ENCODE assay signal across 14 cellular contexts in genomic region chr1:247102381-247102780, GRCh38. TPM values are rescaled to one million over a fixed set of nuclear protein-coding genes. Genes with fewer than 3 reads are reported as not detected.
DNase-seq lines count a peak whose midpoint lies in the region; ATAC-seq, FAIRE-seq and TF ChIP-seq lines count a peak whose summit lies in the region.
"Had no signal": no experiment of that assay in that cellular context is flagged by ENCODE, and none has a peak within 500 bp of the region (broad histone marks: within the 10 kb centered on the region; RNA-seq: fewer than 3 reads in every experiment).

No MANE protein-coding gene starts in this region.

- no peak for DNase-seq in AG04450 (ENCODE audit: low read depth, low spot score)
- DNase-seq in EL: peak; percentile 33
- no peak for DNase-seq in activated naive CD8-positive, alpha-beta T cell treated with anti-CD3 and anti-CD28 coated beads, Interleukin-2, amount 10 ng/mL, durations not matched to agents 7 days and 5 days
- peak; percentile 75 for DNase-seq in iris pigment epithelial cell (ENCODE audit: low read depth)
- DNase-seq in HT-29 (ENCODE audit: low spot score): no peak
- no peak for DNase-seq in esophagus muscularis mucosa (ENCODE audit: extremely low spot score)
- no peak for DNase-seq in kidney
- DNase-seq in NCI-H128 (lab: John Stamatoyannopoulos, UW; ENCODE audit: unreplicated experiment): no peak
- DNase-seq: KBM-7, NCI-H2029 treated with DMSO at 0.1 percent for 48 hours had no signal

- H3K9ac ChIP-seq in kidney (ENCODE audit: low read length in 2 of 2): no peak overlapping the region

- H3K27me3 ChIP-seq in AG04450 (ENCODE audit: control insufficient read depth, insufficient read depth, low read length) (no peaks in the 10 kb centered on the region), esophagus muscularis mucosa (no peaks in the 10 kb centered on the region)

- peaks cover 13 to 30% (median 28%) of the 10 kb centered on the region in 4 donors for H3K4me1 ChIP-seq in esophagus muscularis mucosa
- peaks cover 2 to 3% of the 10 kb centered on the region in 2 donors for H3K4me1 ChIP-seq in kidney (ENCODE audit: control insufficient read depth in 1 of 2, insufficient read depth in 1 of 2, low read depth in 1 of 2, low read length in 2 of 2)

- H3K9me3 ChIP-seq in AG04450 (ENCODE audit: control insufficient read depth, insufficient read depth, low read length): peaks cover 32% of the 10 kb centered on the region
- H3K9me3 ChIP-seq in esophagus muscularis mucosa: no peaks in the 10 kb centered on the region
- peaks cover 8 to 24% of the 10 kb centered on the region in 2 donors for H3K9me3 ChIP-seq in kidney (ENCODE audit: control insufficient read depth in 1 of 2, low read length in 2 of 2)

- ATAC-seq in activated naive CD8-positive, alpha-beta T cell treated with anti-CD3 and anti-CD28 coated beads, Interleukin-2, amount 10 ng/mL, durations not matched to agents 7 days and 5 days (ENCODE audit: low read depth): no peak
- ATAC-seq: stimulated activated memory B cell treated with anti-CD40 and anti-IgM and Interleukin-4, amounts not matched to agents 10 μg/mL and 1 μg/mL and 100 μg/mL, for 72 hours had no signal

- peaks cover 55% of the 10 kb centered on the region for H3K36me3 Mint-ChIP-seq in activated naive CD8-positive, alpha-beta T cell treated with anti-CD3 and anti-CD28 coated beads, Interleukin-2, amount 10 ng/mL, durations not matched to agents 7 days and 5 days

- H3K4me1 Mint-ChIP-seq in activated naive CD8-positive, alpha-beta T cell treated with anti-CD3 and anti-CD28 coated beads, Interleukin-2, amount 10 ng/mL, durations not matched to agents 7 days and 5 days: peaks cover 8% of the 10 kb centered on the region

- intact Hi-C loops in esophagus muscularis mucosa (cut with DNase I): loop anchor here (10.0 kb wide), 2 partner anchors 102 to 168 kb away; partner anchors contain the start of gene AHCTF1
- intact Hi-C loops in kidney (cut with DNase I): no loop called here

- FAIRE-seq in kidney (lab: Jason Lieb, UNC): no peak
- FAIRE-seq: endometrium, islet of Langerhans had no signal

- TF ChIP-seq POLR2A in esophagus muscularis mucosa (IDR thresholded peaks at IDR 0.05; ENCODE audit: low read depth): no peak

- peaks cover 28% of the 10 kb centered on the region for H3K9me3 Mint-ChIP-seq in activated naive CD8-positive, alpha-beta T cell treated with anti-CD3 and anti-CD28 coated beads, Interleukin-2, amount 10 ng/mL, durations not matched to agents 7 days and 5 days

- H3K36me3 ChIP-seq in esophagus muscularis mucosa (peaks cover 25 to 45% (median 33%) of the 10 kb centered on the region in 4 donors), kidney (ENCODE audit: control insufficient read depth in 1 of 2, insufficient read depth in 2 of 2, low read length in 2 of 2) (peaks cover 13 to 21% of the 10 kb centered on the region in 2 donors)

- H3K4me3 ChIP-seq in AG04450 (ENCODE audit: low read depth, low read length): peak overlapping the region; percentile 27; the same call in 1 of the 2 replicates
- H3K4me3 ChIP-seq in esophagus muscularis mucosa: no peak overlapping the region
- H3K4me3 ChIP-seq in kidney (ENCODE audit: low read length in 2 of 2): no peak overlapping the region

- TF ChIP-seq CTCF in AG04450 (IDR thresholded peaks at IDR 0.05; ENCODE audit: low read depth, low read length) (no peak), esophagus muscularis mucosa (IDR thresholded peaks at IDR 0.05) (no peak), kidney (IDR thresholded peaks at IDR 0.05; ENCODE audit: borderline replicate concordance, extremely low read depth, insufficient read depth) (no peak)

- no peak for TF ChIP-seq EP300 in esophagus muscularis mucosa (IDR thresholded peaks at IDR 0.05)

- no peaks in the 10 kb centered on the region for H3K27me3 Mint-ChIP-seq in activated naive CD8-positive, alpha-beta T cell treated with anti-CD3 and anti-CD28 coated beads, Interleukin-2, amount 10 ng/mL, durations not matched to agents 7 days and 5 days

- POLR2A ChIA-PET in AG04450 (lab: Yijun Ruan, JAX): no interaction called here
- POLR2A ChIA-PET in activated naive CD8-positive, alpha-beta T cell treated with anti-CD3 and anti-CD28 coated beads, Interleukin-2, amount 10 ng/mL, durations not matched to agents 7 days and 5 days (lab: Charles Lee): no interaction called here

- H3K27ac Mint-ChIP-seq in activated naive CD8-positive, alpha-beta T cell treated with anti-CD3 and anti-CD28 coated beads, Interleukin-2, amount 10 ng/mL, durations not matched to agents 7 days and 5 days: no peak overlapping the region

- no peak overlapping the region for H3K27ac ChIP-seq in AG04450 (ENCODE audit: low read depth, low read length)
- H3K27ac ChIP-seq in esophagus muscularis mucosa (replicated peaks in 1 of 4): no peak overlapping the region
- H3K27ac ChIP-seq in kidney (ENCODE audit: low read depth in 2 of 2, low read length in 2 of 2): no peak overlapping the region
- H3K27ac ChIP-seq: neutrophil had no signal

- H3K4me3 Mint-ChIP-seq in activated naive CD8-positive, alpha-beta T cell treated with anti-CD3 and anti-CD28 coated beads, Interleukin-2, amount 10 ng/mL, durations not matched to agents 7 days and 5 days: peak overlapping the region; percentile 47

- 100% methylated on average over 1 of the region's 1 CpG for WGBS in esophagus muscularis mucosa

- CTCF ChIA-PET in AG04450 (lab: Charles Lee): no interaction called here

RNA-seq across cellular contexts. Expression of gene ZNF669, which starts 1.8 kb away (rescaled TPM):
- polyA plus RNA-seq in AG04450 (2011; rRNA removed) (7.4 and 8.4 TPM in 2 replicates), kidney (ENCODE audit: insufficient read depth, low read depth, low replicate concordance) (4.2 TPM)
- polyA minus RNA-seq in AG04450 (2011; rRNA and poly(A)+ RNA removed): 8.1 and 8.8 TPM in 2 replicates
- total RNA-seq in activated naive CD8-positive, alpha-beta T cell treated with anti-CD3 and anti-CD28 coated beads, Interleukin-2, amount 10 ng/mL, durations not matched to agents 7 days and 5 days: 10 to 100 TPM; 12.8 to 14.1 TPM
- 6.2 and 18.3 TPM in 2 replicates for total RNA-seq in HT-29 (2014; rRNA removed; shearing (Covaris generic))
- total RNA-seq in esophagus muscularis mucosa (1 to 10 TPM; 4.8 to 6.2 (median 5.9) TPM), kidney (7.8 TPM)

RNA-seq across cellular contexts. Expression of gene ZNF670, which starts 23.8 kb away (rescaled TPM):
- polyA plus RNA-seq in AG04450 (2011; rRNA removed): 2.2 and 3.3 TPM in 2 replicates
- polyA minus RNA-seq in AG04450 (2011; rRNA and poly(A)+ RNA removed): 1.4 and 1.9 TPM in 2 replicates
- 1 to 10 TPM; 1.5 to 1.6 TPM for total RNA-seq in activated naive CD8-positive, alpha-beta T cell treated with anti-CD3 and anti-CD28 coated beads, Interleukin-2, amount 10 ng/mL, durations not matched to agents 7 days and 5 days
- total RNA-seq in HT-29 (2014; rRNA removed; shearing (Covaris generic)): 1.4 and 2.2 TPM in 2 replicates
- total RNA-seq in esophagus muscularis mucosa: 1 to 10 TPM; 2.1 to 4.0 (median 2.3) TPM
- 2.9 TPM for total RNA-seq in kidney
- 2.0 TPM for polyA plus RNA-seq in kidney (ENCODE audit: insufficient read depth, low read depth, low replicate concordance)

Comparison
In these comparisons a context has a peak if more than half of its experiments do, and no peak if none do; other contexts are left out.
1. DNase-seq: peak in EL (single experiment) and iris pigment epithelial cell (single experiment); none in AG04450 (single experiment), activated naive CD8-positive, alpha-beta T cell treated with anti-CD3 and anti-CD28 coated beads, Interleukin-2, amount 10 ng/mL, durations not matched to agents 7 days and 5 days (single experiment), HT-29 (single experiment), esophagus muscularis mucosa (single experiment), kidney (single experiment) and NCI-H128 (single experiment).